ENCODE assay signal across 14 cellular contexts in genomic region chr11:29679996-29680395, GRCh38.
DNase-seq lines count a peak whose midpoint lies in the region; ATAC-seq and TF ChIP-seq lines count a peak whose summit lies in the region.
"Had no signal": no experiment of that assay in that cellular context is flagged by ENCODE, and none has a peak within 500 bp of the region (broad histone marks: within the 10 kb centered on the region; RNA-seq: fewer than 3 reads in every experiment).

No MANE protein-coding gene starts in this region.

- no peak overlapping the region for H3K4me3 ChIP-seq in GM12865 (ENCODE audit: low read depth, low read length)
- H3K4me3 ChIP-seq: mucosa of descending colon, tibial nerve had no signal

- DNase-seq in GM12865 (ENCODE audit: low read depth) (peak; percentile 55), ACHN (no peak), mesenteric fat pad (ENCODE audit: low spot score) (no peak)
- no peak for DNase-seq in stimulated activated CD4-positive, alpha-beta T cell treated with anti-CD3 and anti-CD28 coated beads, Interleukin-4, amount 100 ng/mL, for 24 hours
- DNase-seq: central memory CD4-positive, alpha-beta T cell; mucosa of descending colon; NCI-H1694 treated with DMSO at 0.1 percent for 48 hours; NCI-H748 treated with DMSO at 0.1 percent for 48 hours; Right ventricle myocardium superior had no signal

- TF ChIP-seq CTCF in GM12865 (IDR thresholded peaks at IDR 0.05; ENCODE audit: insufficient read depth, low read depth, low read length, missing control alignments), result no peak

- in situ Hi-C loops in ACHN (cut with HindIII; ENCODE audit: low pct_ligation_motif_present, low pct_unique_long_range_greater_than_20kb, low sequenced_read_pairs), result no loop called here

- ATAC-seq in GM19351 (IDR thresholded peaks at IDR 0.05; ENCODE audit: unreplicated experiment), result peak; percentile 90
- ATAC-seq in HG02642 (IDR thresholded peaks at IDR 0.05; ENCODE audit: poor library complexity, unreplicated experiment), result peak; percentile 87
- ATAC-seq in HG03439 (IDR thresholded peaks at IDR 0.05; ENCODE audit: unreplicated experiment), result peak; percentile 77
- ATAC-seq in GM19324 (IDR thresholded peaks at IDR 0.05; ENCODE audit: low FRiP score, unreplicated experiment), result no peak
- ATAC-seq: mucosa of descending colon had no signal
